Comparison of ENCODE assay signal across 8 cellular contexts in the genomic region with DNA sequence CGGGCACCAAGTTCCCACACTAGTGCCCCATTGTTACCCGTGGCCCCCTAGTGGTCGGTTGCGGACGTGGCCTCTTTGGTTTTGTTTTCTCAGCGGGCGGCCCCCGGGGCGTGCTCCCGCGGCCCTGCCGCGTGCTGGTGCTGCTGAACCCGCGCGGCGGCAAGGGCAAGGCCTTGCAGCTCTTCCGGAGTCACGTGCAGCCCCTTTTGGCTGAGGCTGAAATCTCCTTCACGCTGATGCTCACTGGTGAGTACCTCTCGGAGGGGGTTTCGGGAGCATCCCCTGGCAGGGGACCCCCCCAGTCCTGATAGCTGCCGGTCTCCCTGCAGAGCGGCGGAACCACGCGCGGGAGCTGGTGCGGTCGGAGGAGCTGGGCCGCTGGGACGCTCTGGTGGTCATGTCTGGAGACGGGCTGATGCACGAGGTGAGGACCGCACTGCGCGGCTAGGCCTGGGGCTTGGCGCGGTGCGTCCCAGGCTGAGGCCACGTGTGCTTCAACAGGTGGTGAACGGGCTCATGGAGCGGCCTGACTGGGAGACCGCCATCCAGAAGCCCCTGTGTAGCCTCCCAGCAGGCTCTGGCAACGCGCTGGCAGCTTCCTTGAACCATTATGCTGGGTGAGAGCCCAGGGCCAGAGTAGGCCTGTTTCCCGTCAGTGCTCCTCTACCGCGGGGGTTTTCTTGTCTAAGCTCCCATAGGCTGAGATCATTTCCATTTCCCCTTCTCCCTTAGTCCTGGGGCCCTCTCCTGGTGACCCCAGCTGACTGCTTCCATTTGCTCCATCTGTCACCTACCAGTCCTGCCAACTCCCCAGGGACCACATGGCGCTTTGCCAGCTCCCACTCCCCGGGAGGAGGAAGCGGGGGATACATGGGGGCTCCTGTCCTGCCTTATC. TPM values are rescaled to one million over a fixed set of nuclear protein-coding genes. Genes with fewer than 3 reads are reported as not detected.
A peak's percentile ranks its signal among the peaks of the same experiment; 100 is the strongest.
DNase-seq lines count a peak whose midpoint lies in the region; ATAC-seq and TF ChIP-seq lines count a peak whose summit lies in the region.

No MANE protein-coding gene starts in this region.

- POLR2A ChIA-PET in AG04450 (lab: Yijun Ruan, JAX): interaction anchor here (0.6 to 3.8 kb wide), 6 partner anchors 11 to 160 kb away, joined by 3 to 37 read pairs (median 4); a partner anchor contains a TSS
- POLR2A ChIA-PET in activated CD4-positive, alpha-beta memory T cell treated with anti-CD3 and anti-CD28 coated beads for 36 hours (lab: Charles Lee): interaction anchor here (0.5 to 3.6 kb wide), 5 partner anchors 11 to 82 kb away, joined by 3 to 26 read pairs (median 3); a partner anchor contains a TSS

- H3K9me3 ChIP-seq in AG04450 (ENCODE audit: control insufficient read depth, insufficient read depth, low read length) (no peaks in the 10 kb centered on the region; the same call in 1 of the 2 replicates), ectodermal cell (ENCODE audit: control insufficient read depth, low read length) (no peaks in the 10 kb centered on the region)

- H3K4me1 Mint-ChIP-seq in GM23338: peaks cover 33% of the 10 kb centered on the region
- H3K4me1 Mint-ChIP-seq in activated CD4-positive, alpha-beta memory T cell treated with anti-CD3 and anti-CD28 coated beads for 36 hours (ENCODE audit: low read depth): peaks cover 8% of the 10 kb centered on the region

- H3K27ac Mint-ChIP-seq in GM23338: no peak overlapping the region
- no peak overlapping the region for H3K27ac Mint-ChIP-seq in activated CD4-positive, alpha-beta memory T cell treated with anti-CD3 and anti-CD28 coated beads for 36 hours

- DNase-seq in AG04450 (ENCODE audit: low read depth, low spot score) (no peak), GM23338 (ENCODE audit: low spot score) (peak; percentile 93), NCI-H748 (lab: John Stamatoyannopoulos, UW; ENCODE audit: unreplicated experiment) (peak; percentile 64), mesenteric fat pad (ENCODE audit: low spot score) (peak; percentile 94)
- DNase-seq in activated CD4-positive, alpha-beta memory T cell treated with anti-CD3 and anti-CD28 coated beads for 36 hours: peak; percentile 90
- DNase-seq in stimulated activated CD8-positive, alpha-beta memory T cell treated with anti-CD3 and anti-CD28 coated beads, Interleukin-4, amount 100 ng/mL, for 24 hours (ENCODE audit: low read depth): peak; percentile 71

- peaks cover 20% of the 10 kb centered on the region; the same call in 2 of the 3 replicates for H3K36me3 Mint-ChIP-seq in GM23338 (ENCODE audit: low read depth)
- H3K36me3 Mint-ChIP-seq in activated CD4-positive, alpha-beta memory T cell treated with anti-CD3 and anti-CD28 coated beads for 36 hours: no peaks in the 10 kb centered on the region

- intact Hi-C loops in activated CD4-positive, alpha-beta memory T cell treated with anti-CD3 and anti-CD28 coated beads for 36 hours (cut with micrococcal nuclease): loop anchor here (10.0 kb wide), 1 partner anchor 251 kb away; no protein-coding TSS in a partner anchor

- H2AFZ ChIP-seq in GM23338: peak overlapping the region; percentile 59; the same call in 1 of the 2 replicates

- H3K27ac ChIP-seq in AG04450 (ENCODE audit: low read depth, low read length) (peak overlapping the region; percentile 70), GM23338 (ENCODE audit: low read depth) (no peak overlapping the region), ectodermal cell (ENCODE audit: insufficient read depth, low read depth, low read length, poor library complexity, severe bottlenecking) (no peak overlapping the region)

- no peaks in the 10 kb centered on the region for H4K20me1 ChIP-seq in GM23338 (replicated peaks; ENCODE audit: insufficient read depth)

- H3K4me1 ChIP-seq in GM23338 (ENCODE audit: insufficient read depth) (peaks cover 28% of the 10 kb centered on the region), ectodermal cell (ENCODE audit: control insufficient read depth, insufficient read depth, low read length) (peaks cover 28% of the 10 kb centered on the region)

- no peaks in the 10 kb centered on the region for H3K9me2 ChIP-seq in GM23338 (ENCODE audit: insufficient read depth)

- peaks cover 55% of the 10 kb centered on the region for H3K27me3 Mint-ChIP-seq in GM23338 (ENCODE audit: insufficient read depth, low read depth, poor library complexity)
- no peaks in the 10 kb centered on the region for H3K27me3 Mint-ChIP-seq in activated CD4-positive, alpha-beta memory T cell treated with anti-CD3 and anti-CD28 coated beads for 36 hours

- 56 to 58% methylated on average over 52 of the region's 52 CpGs for WGBS in ectodermal cell, 2 experiments

- ATAC-seq in GM23338 (peak; percentile 5), HG02973 (IDR thresholded peaks at IDR 0.05; ENCODE audit: unreplicated experiment) (no peak)

- H3K4me2 ChIP-seq in GM23338: peak overlapping the region; percentile 84; the same call in 1 of the 2 replicates

- peak overlapping the region; percentile 74 for H3K4me3 ChIP-seq in AG04450 (ENCODE audit: low read depth, low read length)
- peak overlapping the region; percentile 84 for H3K4me3 ChIP-seq in GM23338
- peak overlapping the region; percentile 60 for H3K4me3 ChIP-seq in ectodermal cell (ENCODE audit: insufficient read depth, low read depth, low read length)

- CTCF ChIA-PET in AG04450 (lab: Charles Lee): interaction anchor here (0.5 to 3.5 kb wide), 14 partner anchors 8 to 1263 kb away, joined by 3 to 43 read pairs (median 6); a partner anchor contains a TSS
- CTCF ChIA-PET in activated CD4-positive, alpha-beta memory T cell treated with anti-CD3 and anti-CD28 coated beads for 36 hours (lab: Charles Lee): interaction anchor here (0.6 to 8.6 kb wide), 27 partner anchors 9 to 394 kb away, joined by 3 to 109 read pairs (median 4); a partner anchor contains a TSS

- no peaks in the 10 kb centered on the region; the same call in 1 of the 3 replicates for H3K9me3 Mint-ChIP-seq in GM23338
- H3K9me3 Mint-ChIP-seq in activated CD4-positive, alpha-beta memory T cell treated with anti-CD3 and anti-CD28 coated beads for 36 hours: no peaks in the 10 kb centered on the region

- TF ChIP-seq CTCF in AG04450 (IDR thresholded peaks at IDR 0.05; ENCODE audit: low read depth, low read length) (peak; percentile 83), GM23338 (conservative IDR thresholded peaks at IDR 0.05; ENCODE audit: low read depth in 2 of 2) (peak; percentile 73 to 78)

- no peaks in the 10 kb centered on the region for H3K36me3 ChIP-seq in GM23338 (ENCODE audit: insufficient read depth)
- no peaks in the 10 kb centered on the region for H3K36me3 ChIP-seq in ectodermal cell (ENCODE audit: control insufficient read depth, insufficient read depth, low read length)

- peaks cover 17% of the 10 kb centered on the region for H3F3A ChIP-seq in GM23338 (replicated peaks; ENCODE audit: low read depth)

- no peaks in the 10 kb centered on the region for H3K79me2 ChIP-seq in GM23338 (replicated peaks; ENCODE audit: insufficient read depth)

- no peak overlapping the region for H3K4me3 Mint-ChIP-seq in GM23338
- H3K4me3 Mint-ChIP-seq in activated CD4-positive, alpha-beta memory T cell treated with anti-CD3 and anti-CD28 coated beads for 36 hours: peak overlapping the region; percentile 56

- H3K27me3 ChIP-seq in AG04450 (ENCODE audit: control insufficient read depth, insufficient read depth, low read length) (no peaks in the 10 kb centered on the region), GM23338 (ENCODE audit: insufficient read depth) (peaks cover 54% of the 10 kb centered on the region), ectodermal cell (ENCODE audit: control insufficient read depth, insufficient read depth, low read length, poor library complexity, severe bottlenecking) (peaks cover 43% of the 10 kb centered on the region)

RNA-seq across cellular contexts. Expression of a gene that starts 1.7 kb away (rescaled TPM):
- polyA plus RNA-seq in AG04450 (2011; rRNA removed) (11.6 and 16.2 TPM in 2 replicates), GM23338 (2016; fragmentation: Nextera tagmentation; extraction: Ambion mirVana) (0.63 and 1.3 TPM in 2 replicates)
- 4.8 and 6.7 TPM in 2 replicates for polyA minus RNA-seq in AG04450 (2011; rRNA and poly(A)+ RNA removed)
- 3.2 and 7.4 TPM in 2 replicates for total RNA-seq in GM23338 (2014; rRNA removed; shearing (Covaris generic))
- total RNA-seq in activated CD4-positive, alpha-beta memory T cell treated with anti-CD3 and anti-CD28 coated beads for 36 hours: 10 to 100 TPM in 1 of 2 experiments, 1 to 10 TPM in 1; 9.9 to 11.4 TPM
- 12.8 TPM for polyA plus RNA-seq in ectodermal cell (2013, experiment 1 of 4)
- 14.0 TPM for polyA plus RNA-seq in ectodermal cell (2013, experiment 2 of 4)
- 12.1 TPM for polyA plus RNA-seq in ectodermal cell (2013, experiment 3 of 4)
- polyA plus RNA-seq in ectodermal cell (2013, experiment 4 of 4): 14.4 TPM
- total RNA-seq in mesenteric fat pad: 26.5 TPM

RNA-seq across cellular contexts. Expression of a gene that starts 32.4 kb away (rescaled TPM):
- polyA plus RNA-seq in AG04450 (2011; rRNA removed): 48.8 and 49.9 TPM in 2 replicates
- polyA minus RNA-seq in AG04450 (2011; rRNA and poly(A)+ RNA removed): 44.7 and 53.4 TPM in 2 replicates
- 47.9 and 58.8 TPM in 2 replicates for total RNA-seq in GM23338 (2014; rRNA removed; shearing (Covaris generic))
- 31.5 and 39.5 TPM in 2 replicates for polyA plus RNA-seq in GM23338 (2016; fragmentation: Nextera tagmentation; extraction: Ambion mirVana)
- 10 to 100 TPM; 40.1 to 42.1 TPM for total RNA-seq in activated CD4-positive, alpha-beta memory T cell treated with anti-CD3 and anti-CD28 coated beads for 36 hours
- polyA plus RNA-seq in ectodermal cell (2013, experiment 1 of 4): 58.8 TPM
- polyA plus RNA-seq in ectodermal cell (2013, experiment 2 of 4): 58.6 TPM
- polyA plus RNA-seq in ectodermal cell (2013, experiment 3 of 4): 48.7 TPM
- 56.7 TPM for polyA plus RNA-seq in ectodermal cell (2013, experiment 4 of 4)
- 38.2 TPM for total RNA-seq in mesenteric fat pad
